In genomic region chr3:42501321-42501680, GRCh38 we compare ENCODE assay signal across 8 cellular contexts. TPM values are rescaled to one million over a fixed set of nuclear protein-coding genes. Genes with fewer than 3 reads are reported as not detected.
DNase-seq lines count a peak whose midpoint lies in the region; ATAC-seq and TF ChIP-seq lines count a peak whose summit lies in the region.

No MANE protein-coding gene starts in this region.

- no peaks in the 10 kb centered on the region for H3K36me3 Mint-ChIP-seq in activated CD4-positive, alpha-beta memory T cell treated with anti-CD3 and anti-CD28 coated beads, Interleukin-2, amount 10 ng/mL, durations not matched to agents 7 days and 5 days (ENCODE audit: low read depth)
- no peaks in the 10 kb centered on the region for H3K36me3 Mint-ChIP-seq in stimulated activated effector memory CD8-positive, alpha-beta T cell treated with anti-CD3 and anti-CD28 coated beads, Interleukin-12 subunit alpha, Interleukin-12 subunit beta, amount 100 ng/mL, for 72 hours

- BruUV-seq in PC-9 (replicated peaks; lab: Mats Ljungman, UMichigan) = no TSS peak

- no peak overlapping the region for H3K27ac Mint-ChIP-seq in activated CD4-positive, alpha-beta memory T cell treated with anti-CD3 and anti-CD28 coated beads, Interleukin-2, amount 10 ng/mL, durations not matched to agents 7 days and 5 days
- H3K27ac Mint-ChIP-seq in stimulated activated effector memory CD8-positive, alpha-beta T cell treated with anti-CD3 and anti-CD28 coated beads, Interleukin-12 subunit alpha, Interleukin-12 subunit beta, amount 100 ng/mL, for 72 hours = no peak overlapping the region

- H3K9me3 ChIP-seq in PC-9 (ENCODE audit: insufficient read depth, low read depth) = no peaks in the 10 kb centered on the region

- H3K4me3 ChIP-seq in iPS-11a (ENCODE audit: low read depth, low read length) = peak overlapping the region; percentile 50
- no peak overlapping the region for H3K4me3 ChIP-seq in PC-9

- H3K9me3 Mint-ChIP-seq in activated CD4-positive, alpha-beta memory T cell treated with anti-CD3 and anti-CD28 coated beads, Interleukin-2, amount 10 ng/mL, durations not matched to agents 7 days and 5 days = no peaks in the 10 kb centered on the region
- no peaks in the 10 kb centered on the region for H3K9me3 Mint-ChIP-seq in stimulated activated effector memory CD8-positive, alpha-beta T cell treated with anti-CD3 and anti-CD28 coated beads, Interleukin-12 subunit alpha, Interleukin-12 subunit beta, amount 100 ng/mL, for 72 hours

- no peak overlapping the region for H3K27ac ChIP-seq in PC-9

- peaks cover 42% of the 10 kb centered on the region for H3K27me3 Mint-ChIP-seq in activated CD4-positive, alpha-beta memory T cell treated with anti-CD3 and anti-CD28 coated beads, Interleukin-2, amount 10 ng/mL, durations not matched to agents 7 days and 5 days

- peak overlapping the region; percentile 86 for H3K4me3 Mint-ChIP-seq in activated CD4-positive, alpha-beta memory T cell treated with anti-CD3 and anti-CD28 coated beads, Interleukin-2, amount 10 ng/mL, durations not matched to agents 7 days and 5 days
- peak overlapping the region; percentile 90 for H3K4me3 Mint-ChIP-seq in stimulated activated effector memory CD8-positive, alpha-beta T cell treated with anti-CD3 and anti-CD28 coated beads, Interleukin-12 subunit alpha, Interleukin-12 subunit beta, amount 100 ng/mL, for 72 hours

- no peak overlapping the region for H3K4me2 ChIP-seq in PC-9

- H3K27me3 ChIP-seq in PC-9 (ENCODE audit: insufficient read depth, low read depth) = no peaks in the 10 kb centered on the region

- peaks cover 15% of the 10 kb centered on the region; the same call in 1 of the 2 replicates for H3F3A ChIP-seq in PC-9 (ENCODE audit: insufficient read depth, low read depth)

- H3K4me1 Mint-ChIP-seq in activated CD4-positive, alpha-beta memory T cell treated with anti-CD3 and anti-CD28 coated beads, Interleukin-2, amount 10 ng/mL, durations not matched to agents 7 days and 5 days = peaks cover 43% of the 10 kb centered on the region
- H3K4me1 Mint-ChIP-seq in stimulated activated effector memory CD8-positive, alpha-beta T cell treated with anti-CD3 and anti-CD28 coated beads, Interleukin-12 subunit alpha, Interleukin-12 subunit beta, amount 100 ng/mL, for 72 hours = peaks cover 44% of the 10 kb centered on the region

- H2AFZ ChIP-seq in PC-9 = no peak overlapping the region

- DNase-seq in NCI-H146 (lab: John Stamatoyannopoulos, UW) (peak; percentile 3), NCI-H146 treated with DMSO at 0.1 percent for 48 hours (lab: John Stamatoyannopoulos, UW; ENCODE audit: unreplicated experiment) (no peak), PC-9 (no peak)
- DNase-seq in activated CD4-positive, alpha-beta memory T cell treated with anti-CD3 and anti-CD28 coated beads, Interleukin-2, amount 10 ng/mL, durations not matched to agents 7 days and 5 days = no peak
- DNase-seq in stimulated activated effector memory CD8-positive, alpha-beta T cell treated with anti-CD3 and anti-CD28 coated beads, Interleukin-12 subunit alpha, Interleukin-12 subunit beta, amount 100 ng/mL, for 72 hours (ENCODE audit: low spot score in 2 of 2) = no peak
- DNase-seq in stimulated activated naive CD4-positive, alpha-beta T cell treated with Interleukin-2 at 50 U/mL for 16 hours (lab: John Stamatoyannopoulos, UW) = no peak

- POLR2A ChIA-PET in activated CD4-positive, alpha-beta memory T cell treated with anti-CD3 and anti-CD28 coated beads, Interleukin-2, amount 10 ng/mL, durations not matched to agents 7 days and 5 days (lab: Charles Lee) = interaction anchor here (1.2 to 2.3 kb wide), 7 partner anchors 10 to 100 kb away, joined by 3 to 15 read pairs (median 6); partner anchors contain the start of genes NKTR and SEC22C
- POLR2A ChIA-PET in PC-9 (lab: Charles Lee; ENCODE audit: unreplicated experiment) = no interaction called here

- H3K4me1 ChIP-seq in PC-9 (replicated peaks; ENCODE audit: insufficient read depth) = peaks cover 38% of the 10 kb centered on the region

- ATAC-seq in stimulated activated effector memory CD8-positive, alpha-beta T cell treated with anti-CD3 and anti-CD28 coated beads, Interleukin-12 subunit alpha, Interleukin-12 subunit beta, amount 100 ng/mL, for 72 hours = no peak
- no peak for ATAC-seq in GM21423 (IDR thresholded peaks at IDR 0.05; ENCODE audit: unreplicated experiment)

- H4K20me1 ChIP-seq in PC-9 (ENCODE audit: insufficient read depth) = no peaks in the 10 kb centered on the region

- CTCF ChIA-PET in activated CD4-positive, alpha-beta memory T cell treated with anti-CD3 and anti-CD28 coated beads, Interleukin-2, amount 10 ng/mL, durations not matched to agents 7 days and 5 days (lab: Charles Lee) = interaction anchor here (0.7 to 2.8 kb wide), 15 partner anchors 10 to 380 kb away, joined by 3 to 75 read pairs (median 5); partner anchors contain the start of gene SEC22C
- CTCF ChIA-PET in PC-9 (lab: Charles Lee) = interaction anchor here (0.5 to 1.3 kb wide), 2 partner anchors 35 to 249 kb away, joined by 10 to 16 read pairs; no protein-coding TSS in a partner anchor

- intact Hi-C loops in PC-9 (cut with micrococcal nuclease; ENCODE audit: unreplicated experiment) = no loop called here

- H3K79me2 ChIP-seq in PC-9 (ENCODE audit: low read depth) = peaks cover 13% of the 10 kb centered on the region

- no peak for TF ChIP-seq CTCF in PC-9 (conservative IDR thresholded peaks at IDR 0.05)

- H3K9me2 ChIP-seq in PC-9 (ENCODE audit: insufficient read depth) = no peaks in the 10 kb centered on the region

- H3K36me3 ChIP-seq in PC-9 (ENCODE audit: low read depth) = no peaks in the 10 kb centered on the region

RNA-seq across cellular contexts. Expression of gene VIPR1, which starts 1.1 kb away (rescaled TPM):
- 1 to 10 TPM; 7.5 to 9.6 TPM for total RNA-seq in activated CD4-positive, alpha-beta memory T cell treated with anti-CD3 and anti-CD28 coated beads, Interleukin-2, amount 10 ng/mL, durations not matched to agents 7 days and 5 days
- total RNA-seq in PC-9 (2021) = 19.7 and 23.9 TPM in 2 replicates
